8 cellular contexts compared by ENCODE assay signal in genomic region chr22:26429458-26430238, GRCh38. TPM values are rescaled to one million over a fixed set of nuclear protein-coding genes. Genes with fewer than 3 reads are reported as not detected.
DNase-seq lines count a peak whose midpoint lies in the region; ATAC-seq and TF ChIP-seq lines count a peak whose summit lies in the region.

No MANE protein-coding gene starts in this region.

- peaks cover 6% of the 10 kb centered on the region for H3K79me1 ChIP-seq in neuronal stem cell (ENCODE audit: low read depth, low read length)

- CTCF ChIA-PET in PC-9 (lab: Charles Lee), result no interaction called here

- H3K9me2 ChIP-seq in DOHH2 (replicated peaks; ENCODE audit: control insufficient read depth, low read length), result no peaks in the 10 kb centered on the region
- 0 out of 2 replicates have a peak, but pooled peaks cover 3% of the 10 kb centered on the region for H3K9me2 ChIP-seq in GM23338 (ENCODE audit: insufficient read depth)
- no peaks in the 10 kb centered on the region for H3K9me2 ChIP-seq in PC-9 (ENCODE audit: insufficient read depth)

- H3K18ac ChIP-seq in neuronal stem cell (ENCODE audit: low read length), result peak overlapping the region; percentile 80

- H4K20me1 ChIP-seq in DOHH2 (ENCODE audit: control insufficient read depth, insufficient read depth, low read depth, low read length), result no peaks in the 10 kb centered on the region
- H4K20me1 ChIP-seq in GM23338 (replicated peaks; ENCODE audit: insufficient read depth), result no peaks in the 10 kb centered on the region; the same call in none of the 2 replicates
- H4K20me1 ChIP-seq in PC-9 (ENCODE audit: insufficient read depth), result no peaks in the 10 kb centered on the region; the same call in 1 of the 2 replicates

- POLR2A ChIA-PET in PC-9 (lab: Charles Lee; ENCODE audit: unreplicated experiment), result no interaction called here

- H3K14ac ChIP-seq in neuronal stem cell (ENCODE audit: low read length), result peak overlapping the region; percentile 9

- peaks cover 29% of the 10 kb centered on the region for H3K4me1 ChIP-seq in DOHH2 (ENCODE audit: control insufficient read depth, low read length)
- peaks cover 12% of the 10 kb centered on the region; the same call in 1 of the 2 replicates for H3K4me1 ChIP-seq in GM23338 (ENCODE audit: insufficient read depth)
- H3K4me1 ChIP-seq in Peyer's patch, result peaks cover 0 to 17% (median 7%) of the 10 kb centered on the region in 4 donors
- peaks cover 17% of the 10 kb centered on the region for H3K4me1 ChIP-seq in effector memory CD4-positive, alpha-beta T cell (ENCODE audit: control insufficient read depth, insufficient read depth, low read length, poor library complexity, severe bottlenecking)
- H3K4me1 ChIP-seq in neuronal stem cell (ENCODE audit: control insufficient read depth in 2 of 2, insufficient read depth in 1 of 2, low read depth in 1 of 2, low read length in 2 of 2), result peaks cover 27 to 29% of the 10 kb centered on the region in 2 donors
- H3K4me1 ChIP-seq in PC-9 (replicated peaks; ENCODE audit: insufficient read depth), result no peaks in the 10 kb centered on the region

- peaks cover 12% of the 10 kb centered on the region; the same call in 2 of the 3 replicates for H3K36me3 Mint-ChIP-seq in GM23338 (ENCODE audit: low read depth)

- peak; percentile 43 for DNase-seq in GM23338 (ENCODE audit: low spot score)
- peak in 2 of 3 donors; percentile 40 to 52 for DNase-seq in Peyer's patch
- DNase-seq in effector memory CD4-positive, alpha-beta T cell, result no peak
- no peak for DNase-seq in neuronal stem cell (ENCODE audit: low spot score)
- DNase-seq in activated gamma-delta T cell treated with Interleukin-2 at 50 U/mL for 16 hours, result no peak
- no peak for DNase-seq in NCI-H2227 (lab: John Stamatoyannopoulos, UW; ENCODE audit: unreplicated experiment)
- DNase-seq in PC-9, result no peak

- H3F3A ChIP-seq in DOHH2 (ENCODE audit: control insufficient read depth, insufficient read depth) (peaks cover 15% of the 10 kb centered on the region), GM23338 (replicated peaks; ENCODE audit: low read depth) (peaks cover 8% of the 10 kb centered on the region), PC-9 (ENCODE audit: insufficient read depth, low read depth) (no peaks in the 10 kb centered on the region)

- peak overlapping the region; percentile 56 for H3K9ac ChIP-seq in neuronal stem cell (ENCODE audit: low read depth, low read length, poor library complexity)

- peaks cover 17% of the 10 kb centered on the region for H3K4me1 Mint-ChIP-seq in GM23338

- no CpG with 5 or more reads among the region's 50 CpGs for WGBS in neuronal stem cell (ENCODE audit: extremely low coverage in 2 of 2, insufficient read length in 2 of 2, insufficient replicate concordance in 1 of 2), 2 donors

- H2BK12ac ChIP-seq in neuronal stem cell (ENCODE audit: low read length), result no peak overlapping the region

- peaks cover 22% of the 10 kb centered on the region for H3K27me3 Mint-ChIP-seq in GM23338 (ENCODE audit: insufficient read depth, low read depth, poor library complexity)

- H2AK5ac ChIP-seq in neuronal stem cell (ENCODE audit: low read depth, low read length), result no peak overlapping the region

- peak overlapping the region; percentile 74 for H3K4me3 ChIP-seq in DOHH2 (ENCODE audit: low read length)
- H3K4me3 ChIP-seq in GM23338, result peak overlapping the region; percentile 87
- peak overlapping the region; percentile 45 to 81 (median 77) for H3K4me3 ChIP-seq in Peyer's patch
- peak overlapping the region; percentile 51 for H3K4me3 ChIP-seq in effector memory CD4-positive, alpha-beta T cell (ENCODE audit: insufficient read depth, low read depth, low read length, poor library complexity, severe bottlenecking)
- H3K4me3 ChIP-seq in neuronal stem cell (ENCODE audit: low read length in 2 of 2), result peak overlapping the region; percentile 65 to 87
- H3K4me3 ChIP-seq in PC-9, result no peak overlapping the region

- peak; percentile 42 for ATAC-seq in GM23338

- TF ChIP-seq CTCF in DOHH2 (IDR thresholded peaks at IDR 0.05; ENCODE audit: low read depth, low read length, poor library complexity, severe bottlenecking), result no peak
- TF ChIP-seq CTCF in GM23338 (conservative IDR thresholded peaks at IDR 0.05; ENCODE audit: low read depth in 2 of 2), result no peak
- no peak for TF ChIP-seq CTCF in Peyer's patch (IDR thresholded peaks at IDR 0.05)
- no peak for TF ChIP-seq CTCF in PC-9 (conservative IDR thresholded peaks at IDR 0.05)

- no TSS peak for BruUV-seq in PC-9 (replicated peaks; lab: Mats Ljungman, UMichigan)

- no peaks in the 10 kb centered on the region for H3K27me3 ChIP-seq in DOHH2 (ENCODE audit: control insufficient read depth, low read length)
- peaks cover 24% of the 10 kb centered on the region for H3K27me3 ChIP-seq in GM23338 (ENCODE audit: insufficient read depth)
- H3K27me3 ChIP-seq in Peyer's patch, result no peaks in the 10 kb centered on the region
- no peaks in the 10 kb centered on the region for H3K27me3 ChIP-seq in effector memory CD4-positive, alpha-beta T cell (replicated peaks; ENCODE audit: control insufficient read depth, insufficient read depth, low read length, poor library complexity, severe bottlenecking)
- peaks cover 0 to 29% (median 10%) of the 10 kb centered on the region in 3 experiments for H3K27me3 ChIP-seq in neuronal stem cell (ENCODE audit: control insufficient read depth in 3 of 3, insufficient read depth in 3 of 3, low read depth in 1 of 3, low read length in 3 of 3)
- H3K27me3 ChIP-seq in PC-9 (ENCODE audit: insufficient read depth, low read depth), result peaks cover 68% of the 10 kb centered on the region

- H3K9me3 ChIP-seq in DOHH2 (ENCODE audit: control insufficient read depth, insufficient read depth, low read length) (no peaks in the 10 kb centered on the region), Peyer's patch (no peaks in the 10 kb centered on the region), neuronal stem cell (replicated peaks in 1 of 2; ENCODE audit: control insufficient read depth in 2 of 2, insufficient read depth in 1 of 2, low read depth in 1 of 2, low read length in 2 of 2) (no peaks in the 10 kb centered on the region), PC-9 (ENCODE audit: insufficient read depth, low read depth) (no peaks in the 10 kb centered on the region)
- no peaks in the 10 kb centered on the region for H3K9me3 ChIP-seq in effector memory CD4-positive, alpha-beta T cell (ENCODE audit: control insufficient read depth, low read length)

- H2BK15ac ChIP-seq in neuronal stem cell (ENCODE audit: low read length), result peak overlapping the region; percentile 41

- no peak overlapping the region for H2BK120ac ChIP-seq in neuronal stem cell (ENCODE audit: low read depth, low read length)

- no peak overlapping the region for H2BK5ac ChIP-seq in neuronal stem cell (ENCODE audit: low read length)

- H3K4me2 ChIP-seq in DOHH2 (ENCODE audit: low read length) (peak overlapping the region; percentile 81), GM23338 (peak overlapping the region; percentile 95), neuronal stem cell (ENCODE audit: insufficient read depth, low read length, poor library complexity, severe bottlenecking) (peak overlapping the region; percentile 48), PC-9 (no peak overlapping the region)

- intact Hi-C loops in PC-9 (cut with micrococcal nuclease; ENCODE audit: unreplicated experiment), result no loop called here

- peak overlapping the region; percentile 89 for H2AFZ ChIP-seq in GM23338
- H2AFZ ChIP-seq in neuronal stem cell (ENCODE audit: low read length), result peak overlapping the region; percentile 86
- H2AFZ ChIP-seq in PC-9, result no peak overlapping the region

- peak overlapping the region; percentile 85 for H3K4me3 Mint-ChIP-seq in GM23338

- peaks cover 12% of the 10 kb centered on the region for H3K36me3 ChIP-seq in DOHH2 (ENCODE audit: control insufficient read depth, low read length)
- H3K36me3 ChIP-seq in GM23338 (ENCODE audit: insufficient read depth), result no peaks in the 10 kb centered on the region
- H3K36me3 ChIP-seq in Peyer's patch, result no peaks in the 10 kb centered on the region
- H3K36me3 ChIP-seq in effector memory CD4-positive, alpha-beta T cell (ENCODE audit: control insufficient read depth, insufficient read depth, low read length), result no peaks in the 10 kb centered on the region
- H3K36me3 ChIP-seq in neuronal stem cell (replicated peaks in 1 of 2; ENCODE audit: control insufficient read depth in 2 of 2, insufficient read depth in 2 of 2, low read length in 2 of 2), result peaks cover 7 to 11% of the 10 kb centered on the region in 2 donors
- H3K36me3 ChIP-seq in PC-9 (ENCODE audit: low read depth), result no peaks in the 10 kb centered on the region

- H4K91ac ChIP-seq in neuronal stem cell (ENCODE audit: low read depth, low read length, poor library complexity), result no peak overlapping the region

- H3K27ac ChIP-seq in DOHH2 (ENCODE audit: low read depth, low read length) (no peak overlapping the region), GM23338 (ENCODE audit: low read depth) (no peak overlapping the region), Peyer's patch (peak overlapping the region in 3 of 4 donors; percentile 25 to 91 (median 88)), neuronal stem cell (replicated peaks; ENCODE audit: low read length) (no peak overlapping the region), PC-9 (no peak overlapping the region)
- H3K27ac ChIP-seq in effector memory CD4-positive, alpha-beta T cell (ENCODE audit: insufficient read depth, low read length, poor library complexity, severe bottlenecking), result no peak overlapping the region

- H3K9me3 Mint-ChIP-seq in GM23338, result peaks cover 3% of the 10 kb centered on the region; the same call in 2 of the 3 replicates

- H3K79me2 ChIP-seq in DOHH2 (ENCODE audit: control insufficient read depth, low read length) (peaks cover 22% of the 10 kb centered on the region), GM23338 (replicated peaks; ENCODE audit: insufficient read depth) (no peaks in the 10 kb centered on the region; the same call in 1 of the 2 replicates), PC-9 (ENCODE audit: low read depth) (no peaks in the 10 kb centered on the region)

- no peak overlapping the region for H3K4ac ChIP-seq in neuronal stem cell (ENCODE audit: low read length)

- H3K23ac ChIP-seq in neuronal stem cell (ENCODE audit: low read depth, low read length, poor library complexity), result peak overlapping the region; percentile 0

- no peak overlapping the region for H3K27ac Mint-ChIP-seq in GM23338

- TF ChIP-seq POLR2A in Peyer's patch (IDR thresholded peaks at IDR 0.05), result no peak

- no peak overlapping the region for H4K8ac ChIP-seq in neuronal stem cell (ENCODE audit: low read depth, low read length)

RNA-seq across cellular contexts. Expression of gene ASPHD2, which starts 0.6 kb away (rescaled TPM):
- 9.3 and 10.0 TPM in 2 replicates for total RNA-seq in GM23338 (2014; rRNA removed; shearing (Covaris generic))
- polyA plus RNA-seq in GM23338 (2016; fragmentation: Nextera tagmentation; extraction: Ambion mirVana), result 6.0 and 8.3 TPM in 2 replicates
- total RNA-seq in Peyer's patch, result 1 to 10 TPM in 3 of 4 donors, under 1 TPM in 1; 0.95 to 6.6 (median 1.4) TPM
- polyA plus RNA-seq in neuronal stem cell (2013, experiment 1 of 2), result 11.5 TPM
- 11.4 TPM for polyA plus RNA-seq in neuronal stem cell (2013, experiment 2 of 2)
- 0.33 and 0.44 TPM in 2 replicates for total RNA-seq in PC-9 (2021)

RNA-seq across cellular contexts. Expression of gene HPS4, which starts 53.9 kb away (rescaled TPM):
- total RNA-seq in GM23338 (2014; rRNA removed; shearing (Covaris generic)), result 36.9 and 49.4 TPM in 2 replicates
- 17.8 and 20.3 TPM in 2 replicates for polyA plus RNA-seq in GM23338 (2016; fragmentation: Nextera tagmentation; extraction: Ambion mirVana)
- total RNA-seq in Peyer's patch, result 10 to 100 TPM; 22.8 to 74.3 (median 47.0) TPM
- polyA plus RNA-seq in neuronal stem cell (2013, experiment 1 of 2), result 29.8 TPM
- 30.4 TPM for polyA plus RNA-seq in neuronal stem cell (2013, experiment 2 of 2)
- total RNA-seq in PC-9 (2021), result 21.2 and 33.1 TPM in 2 replicates

RNA-seq across cellular contexts. Expression of gene SRRD, which starts 54.0 kb away (rescaled TPM):
- total RNA-seq in GM23338 (2014; rRNA removed; shearing (Covaris generic)), result 17.8 and 34.4 TPM in 2 replicates
- polyA plus RNA-seq in GM23338 (2016; fragmentation: Nextera tagmentation; extraction: Ambion mirVana), result 17.8 and 23.2 TPM in 2 replicates
- total RNA-seq in Peyer's patch, result 10 to 100 TPM in 2 of 4 donors, 1 to 10 TPM in 2; 4.2 to 17.3 (median 10.1) TPM
- polyA plus RNA-seq in neuronal stem cell (2013, experiment 1 of 2), result 11.3 TPM
- 11.1 TPM for polyA plus RNA-seq in neuronal stem cell (2013, experiment 2 of 2)
- 7.1 and 9.5 TPM in 2 replicates for total RNA-seq in PC-9 (2021)

Comparison
In these comparisons a context has a peak if more than half of its experiments do, and no peak if none do; other contexts are left out.
1. H3K27ac ChIP-seq: peak in Peyer's patch (3 of 4); none in DOHH2 (single experiment), GM23338 (single experiment), effector memory CD4-positive, alpha-beta T cell (single experiment), neuronal stem cell (single experiment) and PC-9 (single experiment).
2. DNase-seq: peak in GM23338 (single experiment) and Peyer's patch (2 of 3); none in effector memory CD4-positive, alpha-beta T cell (0 of 3), neuronal stem cell (single experiment), activated gamma-delta T cell treated with Interleukin-2 at 50 U/mL for 16 hours (single experiment), NCI-H2227 (single experiment) and PC-9 (0 of 2).